ENCODE assay signal across 8 cellular contexts in genomic region chr2:108637304-108637669, GRCh38.
DNase-seq lines count a peak whose midpoint lies in the region; ATAC-seq and TF ChIP-seq lines count a peak whose summit lies in the region.

No MANE protein-coding gene starts in this region.

- no peak overlapping the region for H2AFZ ChIP-seq in hepatocyte

- intact Hi-C loops in adrenal gland (cut with DNase I), result no loop called here

- H3K9me3 ChIP-seq in HAP-1, result no peaks in the 10 kb centered on the region
- no peaks in the 10 kb centered on the region for H3K9me3 ChIP-seq in adrenal gland (replicated peaks in 1 of 3)
- H3K9me3 ChIP-seq in hepatocyte (ENCODE audit: low read depth), result no peaks in the 10 kb centered on the region
- no peaks in the 10 kb centered on the region for H3K9me3 ChIP-seq in thoracic aorta

- no peaks in the 10 kb centered on the region for H3K27me3 ChIP-seq in HAP-1 (ENCODE audit: low read depth)
- H3K27me3 ChIP-seq in adrenal gland, result no peaks in the 10 kb centered on the region
- no peaks in the 10 kb centered on the region for H3K27me3 ChIP-seq in hepatocyte
- no peaks in the 10 kb centered on the region for H3K27me3 ChIP-seq in thoracic aorta (replicated peaks; ENCODE audit: insufficient read depth)

- H3K4me3 ChIP-seq in HAP-1 (no peak overlapping the region), adrenal gland (no peak overlapping the region), hepatocyte (no peak overlapping the region), thoracic aorta (peak overlapping the region; percentile 25)

- TF ChIP-seq CTCF in adrenal gland (IDR thresholded peaks at IDR 0.05) (no peak), hepatocyte (IDR thresholded peaks at IDR 0.05; ENCODE audit: poor library complexity) (no peak), thoracic aorta (IDR thresholded peaks at IDR 0.05) (no peak)

- in situ Hi-C loops in HAP-1 (cut with MboI; ENCODE audit: low sequenced_read_pairs), result no loop called here

- ATAC-seq in thoracic aorta (ENCODE audit: insufficient number of reproducible peaks, low FRiP score, low read depth) (peak; percentile 89), GM19467 (IDR thresholded peaks at IDR 0.05; ENCODE audit: unreplicated experiment) (no peak)

- peak overlapping the region; percentile 38 for H3K4me2 ChIP-seq in hepatocyte

- DNase-seq in AG08396 (ENCODE audit: low spot score) (peak; percentile 51), HAP-1 (ENCODE audit: low spot score in 2 of 2) (peak; percentile 37 to 90), adrenal gland (peak; percentile 73 to 90 (median 86)), hepatocyte (ENCODE audit: low spot score) (peak; percentile 73), thoracic aorta (ENCODE audit: low spot score) (no peak), NCI-H2107 treated with DMSO at 0.1 percent for 48 hours (lab: John Stamatoyannopoulos, UW; ENCODE audit: unreplicated experiment) (no peak), RPMI8226 (no peak)

- peak in 1 of 2 donors; percentile 50 for TF ChIP-seq POLR2A in adrenal gland (IDR thresholded peaks at IDR 0.05)

- H3K36me3 ChIP-seq in HAP-1 (replicated peaks) (no peaks in the 10 kb centered on the region), adrenal gland (replicated peaks in 1 of 2) (no peaks in the 10 kb centered on the region), hepatocyte (replicated peaks; ENCODE audit: insufficient read depth, low read depth) (no peaks in the 10 kb centered on the region), thoracic aorta (no peaks in the 10 kb centered on the region)

- H3K27ac ChIP-seq in adrenal gland (peak overlapping the region; percentile 60 to 80 (median 77)), hepatocyte (peak overlapping the region; percentile 65), thoracic aorta (peak overlapping the region; percentile 24 to 76)

- peaks cover 82% of the 10 kb centered on the region for H3K79me2 ChIP-seq in hepatocyte

- H4K20me1 ChIP-seq in hepatocyte (ENCODE audit: insufficient read depth, poor library complexity, severe bottlenecking), result peaks cover 18% of the 10 kb centered on the region

- WGBS in adrenal gland, 4 donors, result 1 to 5% (median 2%) methylated on average over 4 of the region's 4 CpGs
- WGBS in hepatocyte (ENCODE audit: low lambda C conversion rate, missing lambda C conversion rate), result 25% methylated on average over 4 of the region's 4 CpGs

- peaks cover 36% of the 10 kb centered on the region for H3K4me1 ChIP-seq in HAP-1
- peaks cover 33 to 80% of the 10 kb centered on the region in 2 donors for H3K4me1 ChIP-seq in adrenal gland (replicated peaks in 1 of 2)
- peaks cover 53% of the 10 kb centered on the region for H3K4me1 ChIP-seq in hepatocyte (ENCODE audit: insufficient read depth)
- H3K4me1 ChIP-seq in thoracic aorta (ENCODE audit: control insufficient read depth in 1 of 2, low read depth in 2 of 2), result peaks cover 49 to 87% of the 10 kb centered on the region in 2 donors

- H3K9me2 ChIP-seq in hepatocyte (replicated peaks; ENCODE audit: insufficient read depth), result no peaks in the 10 kb centered on the region

Comparison
In these comparisons a context has a peak if more than half of its experiments do, and no peak if none do; other contexts are left out.
1. DNase-seq: peak in AG08396 (single experiment), HAP-1 (2 of 2), adrenal gland (7 of 7) and hepatocyte (single experiment); none in thoracic aorta (single experiment), NCI-H2107 treated with DMSO at 0.1 percent for 48 hours (single experiment) and RPMI8226 (single experiment).
2. Peak in every context shown above with its lines, with median percentiles within 50 percentile points of each other: H3K27ac ChIP-seq.